In the genomic region with DNA sequence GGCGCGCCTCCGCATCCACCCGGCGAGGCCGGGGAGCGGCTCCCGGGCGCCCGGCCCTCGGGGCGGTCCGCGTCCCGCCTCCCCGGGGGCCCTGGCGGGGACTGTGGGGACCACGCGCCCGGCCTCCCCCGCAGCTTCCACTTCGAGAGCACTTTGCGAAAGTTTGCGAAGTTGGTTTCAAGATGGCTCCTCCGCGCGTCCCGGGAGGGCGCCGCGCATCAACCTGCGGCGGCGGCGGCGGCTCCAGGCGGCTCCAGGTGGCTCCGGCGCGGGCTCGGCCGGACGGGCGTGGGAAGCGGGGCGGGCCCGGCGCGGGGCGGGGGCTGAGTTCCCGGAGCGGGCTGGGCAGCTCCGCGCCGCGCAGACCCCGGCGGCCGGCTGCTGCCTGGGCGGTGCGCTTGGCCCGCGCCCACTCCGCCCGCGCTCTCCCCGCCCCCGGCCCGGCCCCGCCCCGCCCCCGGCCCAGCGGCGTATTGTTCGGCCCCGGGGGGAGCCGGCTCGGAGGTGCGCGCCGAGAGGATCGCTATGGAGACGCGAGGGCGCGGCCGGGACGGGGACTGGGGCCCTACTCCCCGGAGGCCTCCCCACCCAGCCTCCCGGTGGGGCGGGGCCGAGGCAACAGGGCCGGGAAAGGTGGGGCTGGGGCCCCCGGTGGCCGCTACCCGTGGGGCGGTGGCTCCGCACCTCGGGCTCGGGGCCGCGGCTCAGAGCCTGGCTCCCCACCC, we compare ENCODE assay signal across 1 cellular context.
TF ChIP-seq lines count a peak whose summit lies in the region.

A gene with protein sequence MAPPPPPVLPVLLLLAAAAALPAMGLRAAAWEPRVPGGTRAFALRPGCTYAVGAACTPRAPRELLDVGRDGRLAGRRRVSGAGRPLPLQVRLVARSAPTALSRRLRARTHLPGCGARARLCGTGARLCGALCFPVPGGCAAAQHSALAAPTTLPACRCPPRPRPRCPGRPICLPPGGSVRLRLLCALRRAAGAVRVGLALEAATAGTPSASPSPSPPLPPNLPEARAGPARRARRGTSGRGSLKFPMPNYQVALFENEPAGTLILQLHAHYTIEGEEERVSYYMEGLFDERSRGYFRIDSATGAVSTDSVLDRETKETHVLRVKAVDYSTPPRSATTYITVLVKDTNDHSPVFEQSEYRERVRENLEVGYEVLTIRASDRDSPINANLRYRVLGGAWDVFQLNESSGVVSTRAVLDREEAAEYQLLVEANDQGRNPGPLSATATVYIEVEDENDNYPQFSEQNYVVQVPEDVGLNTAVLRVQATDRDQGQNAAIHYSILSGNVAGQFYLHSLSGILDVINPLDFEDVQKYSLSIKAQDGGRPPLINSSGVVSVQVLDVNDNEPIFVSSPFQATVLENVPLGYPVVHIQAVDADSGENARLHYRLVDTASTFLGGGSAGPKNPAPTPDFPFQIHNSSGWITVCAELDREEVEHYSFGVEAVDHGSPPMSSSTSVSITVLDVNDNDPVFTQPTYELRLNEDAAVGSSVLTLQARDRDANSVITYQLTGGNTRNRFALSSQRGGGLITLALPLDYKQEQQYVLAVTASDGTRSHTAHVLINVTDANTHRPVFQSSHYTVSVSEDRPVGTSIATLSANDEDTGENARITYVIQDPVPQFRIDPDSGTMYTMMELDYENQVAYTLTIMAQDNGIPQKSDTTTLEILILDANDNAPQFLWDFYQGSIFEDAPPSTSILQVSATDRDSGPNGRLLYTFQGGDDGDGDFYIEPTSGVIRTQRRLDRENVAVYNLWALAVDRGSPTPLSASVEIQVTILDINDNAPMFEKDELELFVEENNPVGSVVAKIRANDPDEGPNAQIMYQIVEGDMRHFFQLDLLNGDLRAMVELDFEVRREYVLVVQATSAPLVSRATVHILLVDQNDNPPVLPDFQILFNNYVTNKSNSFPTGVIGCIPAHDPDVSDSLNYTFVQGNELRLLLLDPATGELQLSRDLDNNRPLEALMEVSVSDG (N-terminal part only) (minus strand): TSS at position 400 of the 725 bp plus-strand sequence. CDS start 450 bp downstream, outside the sequence.

TF ChIP-seq in WTC11, 78 proteins besides CTCF, POLR2A, EP300 and RAD21 (continued from another document):
- TF ChIP-seq, protein P1, sequence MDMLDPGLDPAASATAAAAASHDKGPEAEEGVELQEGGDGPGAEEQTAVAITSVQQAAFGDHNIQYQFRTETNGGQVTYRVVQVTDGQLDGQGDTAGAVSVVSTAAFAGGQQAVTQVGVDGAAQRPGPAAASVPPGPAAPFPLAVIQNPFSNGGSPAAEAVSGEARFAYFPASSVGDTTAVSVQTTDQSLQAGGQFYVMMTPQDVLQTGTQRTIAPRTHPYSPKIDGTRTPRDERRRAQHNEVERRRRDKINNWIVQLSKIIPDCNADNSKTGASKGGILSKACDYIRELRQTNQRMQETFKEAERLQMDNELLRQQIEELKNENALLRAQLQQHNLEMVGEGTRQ (CRISPR knock-in tag; IDR thresholded peaks at IDR 0.05), result no peak
- TF ChIP-seq NFYB (CRISPR knock-in tag; conservative IDR thresholded peaks at IDR 0.05; ENCODE audit: low read depth) (no peak), CREM (CRISPR knock-in tag; IDR thresholded peaks at IDR 0.05) (no peak), FOXK1 (CRISPR knock-in tag; IDR thresholded peaks at IDR 0.05) (no peak), HMGXB4 (CRISPR knock-in tag; IDR thresholded peaks at IDR 0.05) (no peak), MYBL2 (CRISPR knock-in tag; IDR thresholded peaks at IDR 0.05) (no peak)
